8 cellular contexts compared by ENCODE assay signal in the genomic region with DNA sequence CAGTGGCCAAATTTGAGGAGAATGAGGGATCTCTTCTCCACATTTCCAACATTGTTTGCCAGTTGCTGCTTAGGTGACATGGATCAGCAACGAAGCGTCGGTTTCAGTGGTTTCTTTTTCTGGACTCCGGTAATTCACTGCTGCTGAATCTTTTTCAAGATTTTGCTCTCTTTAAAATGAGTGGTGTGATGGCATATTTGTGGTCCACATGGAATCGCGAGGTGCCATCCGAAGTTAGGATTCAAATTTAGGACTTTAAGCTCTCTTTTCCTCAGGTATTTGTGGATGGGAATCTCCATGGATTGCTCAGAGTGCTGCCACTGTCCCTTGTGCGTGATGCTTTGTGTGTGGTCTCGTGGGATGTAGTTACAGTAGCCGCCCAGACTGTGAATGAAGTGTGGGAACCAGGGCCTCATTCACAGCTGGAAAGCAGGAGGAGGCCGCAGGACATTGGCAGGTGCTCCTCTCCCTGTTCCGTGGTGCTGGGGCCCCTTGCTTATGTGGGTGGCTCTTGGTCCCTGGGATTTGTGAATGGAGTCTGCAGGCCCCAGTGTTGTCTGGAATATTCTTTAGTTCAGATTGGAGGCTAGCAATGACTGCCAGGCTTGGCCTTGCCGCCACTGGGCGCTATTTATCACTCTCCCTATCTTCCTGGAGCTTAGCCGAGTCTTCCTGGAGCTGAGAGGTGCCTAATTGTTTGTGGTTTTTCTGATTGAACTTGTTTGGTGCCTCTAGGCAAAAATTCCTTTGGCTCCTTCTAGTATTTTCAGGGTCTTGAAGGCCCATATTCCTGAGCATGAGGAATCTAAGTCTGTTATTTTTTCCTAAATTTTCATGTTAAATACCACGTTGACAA.
A peak's percentile ranks its signal among the peaks of the same experiment; 100 is the strongest.
DNase-seq lines count a peak whose midpoint lies in the region; ATAC-seq, FAIRE-seq and TF ChIP-seq lines count a peak whose summit lies in the region.

No MANE protein-coding gene starts in this region.

- H3K9me3 ChIP-seq in mucosa of stomach (ENCODE audit: control insufficient read depth, low read length) = no peaks in the 10 kb centered on the region

- TF ChIP-seq CTCF in 22Rv1 (IDR thresholded peaks at IDR 0.05) = peak; percentile 20; the same call in 1 of the 2 replicates
- no peak for TF ChIP-seq CTCF in GM20000 (IDR thresholded peaks at IDR 0.05; ENCODE audit: extremely low read depth, missing control alignments)

- peaks cover 21% of the 10 kb centered on the region for H3K4me1 ChIP-seq in mucosa of stomach (ENCODE audit: control insufficient read depth, insufficient read depth, low read length)

- no peaks in the 10 kb centered on the region for H3K27me3 Mint-ChIP-seq in dendritic cell treated with granulocyte-macrophage colony-stimulating factor and Interleukin-4, amounts not matched to agents 40 ng/mL and 50 ng/mL, for 4 days

- peak overlapping the region; percentile 75 for H3K9ac ChIP-seq in mucosa of stomach (ENCODE audit: low read length)

- H3K27ac ChIP-seq in 22Rv1 = peak overlapping the region; percentile 95

- peak overlapping the region; percentile 56 for H3K4me3 ChIP-seq in mucosa of stomach (ENCODE audit: low read length)

- H3K27ac Mint-ChIP-seq in dendritic cell treated with granulocyte-macrophage colony-stimulating factor and Interleukin-4, amounts not matched to agents 40 ng/mL and 50 ng/mL, for 4 days = peak overlapping the region; percentile 97

- peaks cover 47% of the 10 kb centered on the region for H3K4me1 Mint-ChIP-seq in dendritic cell treated with granulocyte-macrophage colony-stimulating factor and Interleukin-4, amounts not matched to agents 40 ng/mL and 50 ng/mL, for 4 days (ENCODE audit: low read depth)

- H3K36me3 Mint-ChIP-seq in dendritic cell treated with granulocyte-macrophage colony-stimulating factor and Interleukin-4, amounts not matched to agents 40 ng/mL and 50 ng/mL, for 4 days (ENCODE audit: low read depth) = peaks cover 66% of the 10 kb centered on the region

- H3K9me3 Mint-ChIP-seq in dendritic cell treated with granulocyte-macrophage colony-stimulating factor and Interleukin-4, amounts not matched to agents 40 ng/mL and 50 ng/mL, for 4 days = no peaks in the 10 kb centered on the region

- peak; percentile 63 for DNase-seq in EH (ENCODE audit: low read depth)
- peak; percentile 41 for DNase-seq in RCC 7860 (ENCODE audit: low spot score)
- no peak for DNase-seq in DMS114 treated with DMSO at 0.1 percent for 48 hours (lab: John Stamatoyannopoulos, UW; ENCODE audit: unreplicated experiment)
- no peak for DNase-seq in GM20000 (ENCODE audit: low spot score)

- no peak for ATAC-seq in HG02588 (IDR thresholded peaks at IDR 0.05; ENCODE audit: unreplicated experiment)

- no peaks in the 10 kb centered on the region for H3K27me3 ChIP-seq in mucosa of stomach (ENCODE audit: control insufficient read depth, insufficient read depth, low read length)

- FAIRE-seq in RCC 7860 (lab: Jason Lieb, UNC) = no peak

- intact Hi-C loops in dendritic cell treated with granulocyte-macrophage colony-stimulating factor and Interleukin-4, amounts not matched to agents 40 ng/mL and 50 ng/mL, for 4 days (cut with micrococcal nuclease) = loop anchor here (5.0 kb wide), 1 partner anchor 42 kb away; no protein-coding TSS in a partner anchor

- peak overlapping the region; percentile 86 for H3K4me3 Mint-ChIP-seq in dendritic cell treated with granulocyte-macrophage colony-stimulating factor and Interleukin-4, amounts not matched to agents 40 ng/mL and 50 ng/mL, for 4 days

- no peaks in the 10 kb centered on the region for H3K36me3 ChIP-seq in mucosa of stomach (ENCODE audit: control insufficient read depth, insufficient read depth, low read length)

Comparison
In these comparisons a context has a peak if more than half of its experiments do, and no peak if none do; other contexts are left out.
1. DNase-seq: peak in EH (single experiment) and RCC 7860 (single experiment); none in DMS114 treated with DMSO at 0.1 percent for 48 hours (single experiment) and GM20000 (single experiment).